ENCODE assay signal across 21 cellular contexts in the genomic region with DNA sequence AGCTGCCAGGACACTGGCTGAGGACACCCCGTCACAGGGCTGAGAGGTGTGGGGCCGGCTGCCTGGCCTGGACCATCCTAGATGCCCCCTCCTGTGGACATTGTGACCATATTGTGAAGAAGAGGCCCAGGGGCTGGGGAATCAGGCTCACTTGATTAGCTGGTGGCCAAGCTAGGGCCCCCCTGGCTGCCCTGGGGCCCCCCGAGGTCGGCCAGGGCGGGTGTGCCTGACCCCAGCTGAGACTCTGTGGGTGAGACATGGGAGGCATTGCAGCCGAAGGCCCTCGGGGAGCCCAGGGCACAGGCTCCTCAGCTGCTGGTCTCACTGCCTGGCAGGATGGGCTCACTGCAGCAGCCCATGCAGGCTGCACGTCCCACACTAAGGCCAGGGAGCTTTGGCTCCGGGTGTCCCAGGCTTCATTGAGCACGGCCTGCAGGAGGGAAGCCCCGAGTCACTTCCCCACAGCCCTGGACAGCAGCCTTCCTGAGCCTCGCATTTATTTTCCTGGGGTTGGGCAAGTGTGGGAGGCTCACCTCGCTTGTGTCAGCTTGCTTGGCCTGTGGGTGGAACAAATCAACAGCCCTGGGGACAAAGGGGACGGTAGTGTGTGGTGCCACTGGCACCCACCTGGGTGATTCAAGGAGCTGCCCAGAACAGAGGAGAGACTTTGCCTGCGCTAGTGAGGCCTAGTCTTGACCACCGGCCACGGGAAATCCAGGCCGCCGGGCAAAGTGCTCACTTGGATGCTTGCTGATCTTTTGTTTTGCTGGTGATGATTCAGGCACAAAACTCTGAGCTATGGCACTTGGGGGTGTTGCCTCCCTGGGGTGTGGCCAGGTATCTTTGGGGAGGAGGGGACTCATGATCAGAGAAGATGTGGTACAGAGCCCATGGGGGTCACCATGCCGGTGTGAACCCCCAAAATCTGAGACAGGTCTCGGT. TPM values are rescaled to one million over a fixed set of nuclear protein-coding genes. Genes with fewer than 3 reads are reported as not detected.
DNase-seq lines count a peak whose midpoint lies in the region; TF ChIP-seq lines count a peak whose summit lies in the region.
"Had no signal": no experiment of that assay in that cellular context is flagged by ENCODE, and none has a peak within 500 bp of the region (broad histone marks: within the 10 kb centered on the region; RNA-seq: fewer than 3 reads in every experiment).

No MANE protein-coding gene starts in this region.

- peaks cover 0 to 3% of the 10 kb centered on the region in 2 donors for H3K9me3 ChIP-seq in transverse colon
- H3K9me3 ChIP-seq: esophagus muscularis mucosa, Peyer's patch, vagina had no signal

- POLR2A ChIA-PET in activated CD4-positive, alpha-beta memory T cell treated with anti-CD3 and anti-CD28 coated beads, Interleukin-2, amount 10 ng/mL, durations not matched to agents 7 days and 5 days (lab: Charles Lee) = interaction anchor here (0.9 to 2.0 kb wide), 2 partner anchors 9 to 15 kb away, joined by 3 to 6 read pairs; no protein-coding TSS in a partner anchor

- in situ Hi-C loops in transverse colon (cut with MboI; ENCODE audit: low pct_ligation_motif_present in 1 of 4, low pct_unique_long_range_greater_than_20kb in 1 of 4, low sequenced_read_pairs in 3 of 4) = no loop called here

- peaks cover 3% of the 10 kb centered on the region for H3K27me3 Mint-ChIP-seq in activated CD4-positive, alpha-beta memory T cell treated with anti-CD3 and anti-CD28 coated beads, Interleukin-2, amount 10 ng/mL, durations not matched to agents 7 days and 5 days

- intact Hi-C loops in transverse colon (cut with DNase I; ENCODE audit: low total_unique reads) = no loop called here

- H3K4me3 ChIP-seq in transverse colon = peak overlapping the region in 3 of 4 donors; percentile 40 to 46 (median 42)
- H3K4me3 ChIP-seq: esophagus muscularis mucosa, heart left ventricle, left lung, Peyer's patch, vagina had no signal

- no peak for TF ChIP-seq EP300 in transverse colon (IDR thresholded peaks at IDR 0.05; ENCODE audit: low read depth)

- H3K9me3 Mint-ChIP-seq in activated CD4-positive, alpha-beta memory T cell treated with anti-CD3 and anti-CD28 coated beads, Interleukin-2, amount 10 ng/mL, durations not matched to agents 7 days and 5 days = peaks cover 13% of the 10 kb centered on the region
- H3K9me3 Mint-ChIP-seq: natural killer cell had no signal

- TF ChIP-seq CTCF in transverse colon (IDR thresholded peaks at IDR 0.05) = no peak

- CTCF ChIA-PET in activated CD4-positive, alpha-beta memory T cell treated with anti-CD3 and anti-CD28 coated beads, Interleukin-2, amount 10 ng/mL, durations not matched to agents 7 days and 5 days (lab: Charles Lee) = interaction anchor here (0.7 kb wide), 1 partner anchor 11 kb away, joined by 4 read pairs; no protein-coding TSS in a partner anchor

- H3K36me3 ChIP-seq in transverse colon = no peaks in the 10 kb centered on the region
- H3K36me3 ChIP-seq: esophagus muscularis mucosa, heart left ventricle, left lung, Peyer's patch, vagina had no signal

- no peak overlapping the region for H3K4me3 Mint-ChIP-seq in activated CD4-positive, alpha-beta memory T cell treated with anti-CD3 and anti-CD28 coated beads, Interleukin-2, amount 10 ng/mL, durations not matched to agents 7 days and 5 days
- H3K4me3 Mint-ChIP-seq: activated T-cell treated with anti-CD3 and anti-CD28 coated beads, Interleukin-2, amount 50 U/mL, for 4 hours; natural killer cell had no signal

- peaks cover 5 to 35% (median 29%) of the 10 kb centered on the region in 4 donors for H3K4me1 ChIP-seq in transverse colon
- H3K4me1 ChIP-seq: heart left ventricle, left lung, vagina had no signal

- TF ChIP-seq POLR2A in transverse colon (IDR thresholded peaks at IDR 0.05) = no peak

- H3K27ac ChIP-seq in transverse colon = peak overlapping the region; percentile 79 to 90 (median 84)
- H3K27ac ChIP-seq: esophagus muscularis mucosa, heart left ventricle, left lung, Peyer's patch, vagina had no signal

- no peaks in the 10 kb centered on the region for H3K27me3 ChIP-seq in transverse colon
- H3K27me3 ChIP-seq: Peyer's patch, vagina had no signal

- 39% methylated on average over 15 of the region's 21 CpGs; no CpG with 5 or more reads in 1 of the 2 donors for WGBS in transverse colon (ENCODE audit: low coverage in 1 of 2), 2 donors

- peak; percentile 53 for DNase-seq in activated CD8-positive, alpha-beta memory T cell treated with anti-CD3 and anti-CD28 coated beads for 24 hours
- no peak for DNase-seq in activated CD8-positive, alpha-beta memory T cell treated with anti-CD3 and anti-CD28 coated beads, Interleukin-2, amount 50 U/mL, for 4 hours
- DNase-seq in activated CD4-positive, alpha-beta memory T cell treated with anti-CD3 and anti-CD28 coated beads, Interleukin-2, amount 10 ng/mL, durations not matched to agents 7 days and 5 days = peak; percentile 11
- DNase-seq in kidney tubule cell (ENCODE audit: low spot score) = peak; percentile 9
- no peak for DNase-seq in transverse colon
- DNase-seq in NCI-H526 treated with DMSO at 0.1 percent for 48 hours (lab: John Stamatoyannopoulos, UW) = no peak
- no peak for DNase-seq in DMS153 (lab: John Stamatoyannopoulos, UW)
- DNase-seq in T1000 (lab: John Stamatoyannopoulos, UW) = no peak
- DNase-seq: activated CD4-positive, alpha-beta T cell treated with anti-CD3 and anti-CD28 coated beads for 1 hour; activated T-cell treated with anti-CD3 and anti-CD28 coated beads, Interleukin-2, amount 50 U/mL, for 4 hours; cortex of kidney; heart left ventricle; natural killer cell; NCI-H1930; NCI-H524 treated with DMSO at 0.1 percent for 48 hours; stimulated activated CD4-positive, alpha-beta T cell treated with anti-CD3 and anti-CD28 coated beads, Interleukin-2, amount 100 ng/mL, for 48 hours had no signal

- no peak overlapping the region for H3K27ac Mint-ChIP-seq in activated CD4-positive, alpha-beta memory T cell treated with anti-CD3 and anti-CD28 coated beads, Interleukin-2, amount 10 ng/mL, durations not matched to agents 7 days and 5 days
- H3K27ac Mint-ChIP-seq: natural killer cell had no signal

- no peaks in the 10 kb centered on the region for H3K4me1 Mint-ChIP-seq in activated CD4-positive, alpha-beta memory T cell treated with anti-CD3 and anti-CD28 coated beads, Interleukin-2, amount 10 ng/mL, durations not matched to agents 7 days and 5 days
- H3K4me1 Mint-ChIP-seq: natural killer cell had no signal

- H3K36me3 Mint-ChIP-seq in activated CD4-positive, alpha-beta memory T cell treated with anti-CD3 and anti-CD28 coated beads, Interleukin-2, amount 10 ng/mL, durations not matched to agents 7 days and 5 days (ENCODE audit: low read depth) = no peaks in the 10 kb centered on the region
- H3K36me3 Mint-ChIP-seq: natural killer cell had no signal

RNA-seq across cellular contexts. Expression of a gene that starts 1.3 kb away (rescaled TPM):
- total RNA-seq in activated CD4-positive, alpha-beta memory T cell treated with anti-CD3 and anti-CD28 coated beads, Interleukin-2, amount 10 ng/mL, durations not matched to agents 7 days and 5 days = under 1 TPM; 0.23 to 0.58 TPM
- total RNA-seq in transverse colon = 100 to 1,000 TPM in 1 of 4 donors, 10 to 100 TPM in 3; 50.8 to 364 (median 76.0) TPM
- total RNA-seq: left lung, LHCN-M2 had no signal

RNA-seq across cellular contexts. Expression of a gene that starts 31.0 kb away (rescaled TPM):
- total RNA-seq in activated CD4-positive, alpha-beta memory T cell treated with anti-CD3 and anti-CD28 coated beads, Interleukin-2, amount 10 ng/mL, durations not matched to agents 7 days and 5 days = under 1 TPM; 0.38 to 0.43 TPM
- total RNA-seq in transverse colon = 100 to 1,000 TPM in 2 of 4 donors, 10 to 100 TPM in 2; 58.1 to 195 (median 93.9) TPM
- total RNA-seq: LHCN-M2, vagina had no signal

RNA-seq across cellular contexts. Expression of a gene that starts 43.5 kb away (rescaled TPM):
- total RNA-seq in activated CD4-positive, alpha-beta memory T cell treated with anti-CD3 and anti-CD28 coated beads, Interleukin-2, amount 10 ng/mL, durations not matched to agents 7 days and 5 days = 10 to 100 TPM; 24.6 to 25.0 TPM
- 100 to 1,000 TPM in 1 of 4 donors, 10 to 100 TPM in 3; 53.2 to 150 (median 55.5) TPM for total RNA-seq in transverse colon

Comparison
In these comparisons a context has a peak if more than half of its experiments do, and no peak if none do; other contexts are left out.
1. DNase-seq: peak in activated CD8-positive, alpha-beta memory T cell treated with anti-CD3 and anti-CD28 coated beads for 24 hours (single experiment), activated CD4-positive, alpha-beta memory T cell treated with anti-CD3 and anti-CD28 coated beads, Interleukin-2, amount 10 ng/mL, durations not matched to agents 7 days and 5 days (single experiment) and kidney tubule cell (single experiment); none in activated CD8-positive, alpha-beta memory T cell treated with anti-CD3 and anti-CD28 coated beads, Interleukin-2, amount 50 U/mL, for 4 hours (single experiment), transverse colon (single experiment), NCI-H526 treated with DMSO at 0.1 percent for 48 hours (single experiment), DMS153 (single experiment) and T1000 (single experiment).
2. RNA of a gene that starts 1.3 kb away (total RNA-seq): 50.8 to 364 TPM in transverse colon; 0.23 to 0.58 TPM in activated CD4-positive, alpha-beta memory T cell treated with anti-CD3 and anti-CD28 coated beads, Interleukin-2, amount 10 ng/mL, durations not matched to agents 7 days and 5 days; every median in the first group is over 10 times any median in the second.
3. RNA of a gene that starts 31.0 kb away (total RNA-seq): 58.1 to 195 TPM in transverse colon; 0.38 to 0.43 TPM in activated CD4-positive, alpha-beta memory T cell treated with anti-CD3 and anti-CD28 coated beads, Interleukin-2, amount 10 ng/mL, durations not matched to agents 7 days and 5 days; every median in the first group is over 10 times any median in the second.